Comparison of ENCODE assay signal across 1 cellular context in genomic region chr3:152350764-152351163, GRCh38.
TF ChIP-seq lines count a peak whose summit lies in the region.

No MANE protein-coding gene starts in this region.

TF ChIP-seq in GM12878, 131 proteins besides CTCF, POLR2A, EP300 and RAD21:
- TF ChIP-seq MYC (IDR thresholded peaks at IDR 0.05; ENCODE audit: insufficient read depth, insufficient read length, insufficient replicate concordance, low read length, severe bottlenecking) (no peak), SKIL (IDR thresholded peaks at IDR 0.05; ENCODE audit: low read depth, poor library complexity, severe bottlenecking) (no peak)
